Comparison of ENCODE assay signal across 19 cellular contexts in genomic region chr1:45952072-45952471, GRCh38.
"Had no signal": no experiment of that assay in that cellular context is flagged by ENCODE, and none has a peak within 500 bp of the region (broad histone marks: within the 10 kb centered on the region; RNA-seq: fewer than 3 reads in every experiment).

No MANE protein-coding gene starts in this region.

- H3K27ac Mint-ChIP-seq: activated CD4-positive, alpha-beta memory T cell treated with anti-CD3 and anti-CD28 coated beads for 36 hours; effector memory CD8-positive, alpha-beta T cell; natural killer cell; progenitor cell of endocrine pancreas; stimulated activated naive CD8-positive, alpha-beta T cell treated with anti-CD3 and anti-CD28 coated beads, Interleukin-15, amount 100 ng/mL, for 72 hours; T-helper 17 cell had no signal

- H3K36me3 Mint-ChIP-seq: activated CD4-positive, alpha-beta memory T cell treated with anti-CD3 and anti-CD28 coated beads for 36 hours; natural killer cell had no signal

- H3K27me3 Mint-ChIP-seq: activated CD4-positive, alpha-beta memory T cell treated with anti-CD3 and anti-CD28 coated beads for 36 hours; central memory CD8-positive, alpha-beta T cell; effector memory CD8-positive, alpha-beta T cell; progenitor cell of endocrine pancreas; stimulated activated naive CD8-positive, alpha-beta T cell treated with anti-CD3 and anti-CD28 coated beads, Interleukin-15, amount 100 ng/mL, for 72 hours; T-helper 17 cell had no signal

- H3K9me3 ChIP-seq: ascending aorta, tibial artery had no signal

- H3K4me3 Mint-ChIP-seq: activated CD4-positive, alpha-beta memory T cell treated with anti-CD3 and anti-CD28 coated beads for 36 hours; central memory CD8-positive, alpha-beta T cell; effector memory CD8-positive, alpha-beta T cell; natural killer cell; stimulated activated naive CD8-positive, alpha-beta T cell treated with anti-CD3 and anti-CD28 coated beads, Interleukin-15, amount 100 ng/mL, for 72 hours; T-helper 17 cell had no signal

- H3K27ac ChIP-seq: ascending aorta, brain microvascular endothelial cell had no signal

- H3K36me3 ChIP-seq: ascending aorta, brain microvascular endothelial cell, tibial artery had no signal

- H3K9me3 Mint-ChIP-seq: central memory CD8-positive, alpha-beta T cell; effector memory CD8-positive, alpha-beta T cell; natural killer cell had no signal

- H3K4me3 ChIP-seq: ascending aorta, tibial artery had no signal

- ATAC-seq: effector memory CD8-positive, alpha-beta T cell; left ventricle myocardium superior; natural killer cell; stimulated activated naive CD8-positive, alpha-beta T cell treated with anti-CD3 and anti-CD28 coated beads, Interleukin-15, amount 100 ng/mL, for 72 hours; T-helper 17 cell had no signal

- DNase-seq: activated CD4-positive, alpha-beta memory T cell treated with anti-CD3 and anti-CD28 coated beads for 36 hours; activated CD4-positive, alpha-beta T cell treated with anti-CD3 and anti-CD28 coated beads for 48 hours; activated effector memory CD4-positive, alpha-beta T cell treated with anti-CD3 and anti-CD28 coated beads, Interleukin-2, amount 50 U/mL, for 16 hours; activated naive CD4-positive, alpha-beta T cell treated with anti-CD3 and anti-CD28 coated beads, Interleukin-2, amount 50 U/mL, for 16 hours; brain microvascular endothelial cell; effector memory CD8-positive, alpha-beta T cell; foreskin fibroblast; glutamatergic neuron; hippocampal formation; left ventricle myocardium superior; midbrain; natural killer cell; stimulated activated CD4-positive, alpha-beta T cell treated with anti-CD3 and anti-CD28 coated beads, Interleukin-12 subunit alpha, Interleukin-12 subunit beta, amount 100 ng/mL, for 4 hours; stimulated activated naive CD8-positive, alpha-beta T cell treated with anti-CD3 and anti-CD28 coated beads, Interleukin-15, amount 100 ng/mL, for 72 hours; T-helper 17 cell; tibial artery had no signal

- H3K27me3 ChIP-seq: ascending aorta, brain microvascular endothelial cell, tibial artery had no signal

- H3K4me1 Mint-ChIP-seq: central memory CD8-positive, alpha-beta T cell; stimulated activated naive CD8-positive, alpha-beta T cell treated with anti-CD3 and anti-CD28 coated beads, Interleukin-15, amount 100 ng/mL, for 72 hours had no signal
